7 cellular contexts compared by ENCODE assay signal in the genomic region with DNA sequence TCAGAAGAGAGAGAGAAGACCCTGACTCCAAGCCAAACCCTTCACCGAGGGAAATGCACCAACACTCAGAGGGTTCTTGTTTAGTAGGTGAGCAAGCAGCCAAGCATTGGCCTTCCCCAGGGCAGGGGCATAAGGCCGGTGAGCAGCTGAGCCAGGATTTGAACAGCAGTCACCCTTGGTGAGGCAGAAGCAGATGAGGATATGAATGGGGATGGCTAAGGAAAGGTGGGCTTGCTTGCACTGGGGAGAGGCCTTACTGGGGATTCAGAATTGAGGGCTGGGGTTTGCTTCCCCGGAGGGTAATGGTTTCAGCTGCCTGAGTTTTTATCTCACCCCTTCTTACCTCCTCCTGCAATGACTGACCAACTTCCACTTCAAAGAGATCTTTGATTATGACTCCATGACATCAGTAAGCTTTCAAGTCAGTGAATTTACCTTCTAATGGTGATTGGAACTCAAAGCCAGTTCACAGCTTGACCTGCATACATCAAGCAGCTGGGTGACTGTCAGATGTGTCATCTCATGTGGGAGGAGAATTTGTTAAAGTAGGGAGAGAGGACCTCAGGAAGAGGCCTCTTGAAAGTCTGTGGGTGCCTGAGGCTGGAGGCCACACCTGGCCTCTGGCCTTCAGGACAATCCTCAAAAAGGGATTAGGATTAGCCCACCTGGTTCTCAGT.
DNase-seq lines count a peak whose midpoint lies in the region; ATAC-seq, FAIRE-seq and TF ChIP-seq lines count a peak whose summit lies in the region.
"Not testable (repeated sequence)": the region's sequence is repeated elsewhere in the genome, so short reads cannot be mapped to it uniquely, and the experiment has no call there.

No MANE protein-coding gene starts in this region.

- TF ChIP-seq CTCF in OCI-LY3 (IDR thresholded peaks at IDR 0.05; ENCODE audit: low read depth, low read length); GM12878 (IDR thresholded peaks at IDR 0.05 in 2 of 3, conservative IDR thresholded peaks at IDR 0.05 in 1 of 3; ENCODE audit: control insufficient read depth in 2 of 3, extremely low read depth in 1 of 3, insufficient read depth in 1 of 3, low read depth in 3 of 3, low read length in 3 of 3); HepG2 (CRISPR knock-in tag; IDR thresholded peaks at IDR 0.05): not testable (repeated sequence)

- not testable (repeated sequence) for TF ChIP-seq EP300 in GM12878 (IDR thresholded peaks at IDR 0.05; ENCODE audit: borderline replicate concordance in 1 of 2, control insufficient read depth in 1 of 2, low read depth in 2 of 2, low read length in 2 of 2); HepG2 (IDR thresholded peaks at IDR 0.05; ENCODE audit: low read depth in 2 of 2, low read length in 2 of 2); HepG2 (CRISPR knock-in tag; IDR thresholded peaks at IDR 0.05; ENCODE audit: borderline replicate concordance)

- not testable (repeated sequence) for H3K9me3 Mint-ChIP-seq in activated CD4-positive, alpha-beta T cell treated with anti-CD3 and anti-CD28 coated beads, Interleukin-2, amount 10 ng/mL, durations not matched to agents 24 days and 14 days; activated T-cell treated with anti-CD3 and anti-CD28 coated beads, Interleukin-2, amount 50 U/mL, for 24 hours; activated naive CD4-positive, alpha-beta T cell treated with anti-CD3 and anti-CD28 coated beads for 36 hours; stimulated activated naive CD8-positive, alpha-beta T cell treated with anti-CD3 and anti-CD28 coated beads, Interleukin-15, amount 100 ng/mL, for 72 hours

- not testable (repeated sequence) for H3K4me3 ChIP-seq in OCI-LY3 (ENCODE audit: low read length); GM12878; HepG2 (replicated peaks in 1 of 3; ENCODE audit: insufficient read depth in 1 of 3, low read depth in 2 of 3, low read length in 3 of 3)

- in situ Hi-C loops in GM12878 (cut with MboI); HepG2 (cut with HindIII; ENCODE audit: extremely low pct_ligation_motif_present, low pct_unique_long_range_greater_than_20kb): not testable (repeated sequence)

- intact Hi-C loops in activated CD4-positive, alpha-beta T cell treated with anti-CD3 and anti-CD28 coated beads, Interleukin-2, amount 10 ng/mL, durations not matched to agents 24 days and 14 days (cut with micrococcal nuclease); activated naive CD4-positive, alpha-beta T cell treated with anti-CD3 and anti-CD28 coated beads for 36 hours (cut with micrococcal nuclease); GM12878 (cut with micrococcal nuclease; ENCODE audit: unreplicated experiment); HepG2 (cut with micrococcal nuclease; ENCODE audit: unreplicated experiment): not testable (repeated sequence)

- peak overlapping the region; percentile 43; the same call in 1 of the 2 replicates for H3K9ac ChIP-seq in OCI-LY3 (ENCODE audit: low read length)
- not testable (repeated sequence) for H3K9ac ChIP-seq in GM12878 (ENCODE audit: control insufficient read depth, insufficient read depth, low read length); HepG2 (ENCODE audit: insufficient read depth, low read depth, low read length)

- H3K27ac ChIP-seq in OCI-LY3 (ENCODE audit: low read length): peak overlapping the region; percentile 78
- not testable (repeated sequence) for H3K27ac ChIP-seq in GM12878 (ENCODE audit: control insufficient read depth, insufficient read depth); HepG2 (ENCODE audit: extremely low read length, insufficient read depth, low read length)

- DNase-seq in activated CD4-positive, alpha-beta T cell treated with anti-CD3 and anti-CD28 coated beads, Interleukin-2, amount 10 ng/mL, durations not matched to agents 24 days and 14 days: peak; percentile 52
- peak; percentile 41 for DNase-seq in activated T-cell treated with anti-CD3 and anti-CD28 coated beads, Interleukin-2, amount 50 U/mL, for 24 hours
- peak; percentile 18 for DNase-seq in activated naive CD4-positive, alpha-beta T cell treated with anti-CD3 and anti-CD28 coated beads for 36 hours
- DNase-seq in GM12878 (ENCODE audit: low read depth, low spot score); HepG2 (ENCODE audit: low spot score): not testable (repeated sequence)
- DNase-seq in stimulated activated naive CD8-positive, alpha-beta T cell treated with anti-CD3 and anti-CD28 coated beads, Interleukin-15, amount 100 ng/mL, for 72 hours: peak; percentile 36 to 39

- H3K36me3 Mint-ChIP-seq in activated CD4-positive, alpha-beta T cell treated with anti-CD3 and anti-CD28 coated beads, Interleukin-2, amount 10 ng/mL, durations not matched to agents 24 days and 14 days (ENCODE audit: low read depth); activated T-cell treated with anti-CD3 and anti-CD28 coated beads, Interleukin-2, amount 50 U/mL, for 24 hours (ENCODE audit: low read depth); activated naive CD4-positive, alpha-beta T cell treated with anti-CD3 and anti-CD28 coated beads for 36 hours (ENCODE audit: low read depth): not testable (repeated sequence)

- CTCF ChIA-PET in activated naive CD4-positive, alpha-beta T cell treated with anti-CD3 and anti-CD28 coated beads for 36 hours (lab: Charles Lee); GM12878 (lab: Yijun Ruan, JAX); HepG2 (lab: Yijun Ruan, JAX; ENCODE audit: low intra/inter-chr PET ratio, low total read pairs): not testable (repeated sequence)

- RAD21 ChIA-PET in GM12878 (lab: Charles Lee; ENCODE audit: unreplicated experiment): not testable (repeated sequence)

- not testable (repeated sequence) for H2AFZ ChIP-seq in OCI-LY3 (ENCODE audit: low read depth, low read length); GM12878 (ENCODE audit: control insufficient read depth, low read depth, low read length); HepG2 (ENCODE audit: low read length)

- 50% methylated on average over 2 of the region's 3 CpGs for WGBS in GM12878 (ENCODE audit: insufficient coverage, insufficient replicate concordance, low lambda C conversion rate, missing lambda C conversion rate)
- WGBS in HepG2 (ENCODE audit: low lambda C conversion rate): 74% methylated on average over 3 of the region's 3 CpGs

- not testable (repeated sequence) for H3K27me3 ChIP-seq in OCI-LY3 (ENCODE audit: low read depth, low read length); GM12878 (replicated peaks in 1 of 2; ENCODE audit: control insufficient read depth in 2 of 2, insufficient read depth in 2 of 2, low read length in 1 of 2); HepG2 (ENCODE audit: control insufficient read depth in 1 of 2, insufficient read depth in 2 of 2, low read length in 2 of 2)

- not testable (repeated sequence) for H3K79me2 ChIP-seq in OCI-LY3 (ENCODE audit: low read length); GM12878 (ENCODE audit: control insufficient read depth, insufficient read depth, low read length); HepG2 (ENCODE audit: insufficient read depth, low read length)

- not testable (repeated sequence) for H3K9me3 ChIP-seq in OCI-LY3 (ENCODE audit: insufficient read depth, low read length); GM12878 (replicated peaks; ENCODE audit: control insufficient read depth, insufficient read depth, low read length); HepG2 (ENCODE audit: low read length)

- H3K4me1 ChIP-seq in OCI-LY3 (ENCODE audit: low read length): peaks cover 39% of the 10 kb centered on the region
- not testable (repeated sequence) for H3K4me1 ChIP-seq in GM12878 (ENCODE audit: control insufficient read depth, insufficient read depth, low read length); HepG2 (ENCODE audit: insufficient read depth, low read length)

- not testable (repeated sequence) for H4K20me1 ChIP-seq in OCI-LY3 (ENCODE audit: insufficient read depth, low read length); GM12878 (ENCODE audit: control insufficient read depth, insufficient read depth); HepG2 (ENCODE audit: insufficient read depth, low read length)

- H3K27ac Mint-ChIP-seq in activated CD4-positive, alpha-beta T cell treated with anti-CD3 and anti-CD28 coated beads, Interleukin-2, amount 10 ng/mL, durations not matched to agents 24 days and 14 days: peak overlapping the region; percentile 90
- H3K27ac Mint-ChIP-seq in activated T-cell treated with anti-CD3 and anti-CD28 coated beads, Interleukin-2, amount 50 U/mL, for 24 hours: peak overlapping the region; percentile 85
- H3K27ac Mint-ChIP-seq in activated naive CD4-positive, alpha-beta T cell treated with anti-CD3 and anti-CD28 coated beads for 36 hours: not testable (repeated sequence)
- H3K27ac Mint-ChIP-seq in stimulated activated naive CD8-positive, alpha-beta T cell treated with anti-CD3 and anti-CD28 coated beads, Interleukin-15, amount 100 ng/mL, for 72 hours: peak overlapping the region in 1 of 2 donors; percentile 87

- H3K27me3 Mint-ChIP-seq in activated CD4-positive, alpha-beta T cell treated with anti-CD3 and anti-CD28 coated beads, Interleukin-2, amount 10 ng/mL, durations not matched to agents 24 days and 14 days; activated T-cell treated with anti-CD3 and anti-CD28 coated beads, Interleukin-2, amount 50 U/mL, for 24 hours; activated naive CD4-positive, alpha-beta T cell treated with anti-CD3 and anti-CD28 coated beads for 36 hours (ENCODE audit: low read depth); stimulated activated naive CD8-positive, alpha-beta T cell treated with anti-CD3 and anti-CD28 coated beads, Interleukin-15, amount 100 ng/mL, for 72 hours: not testable (repeated sequence)

- H3K4me1 Mint-ChIP-seq in activated CD4-positive, alpha-beta T cell treated with anti-CD3 and anti-CD28 coated beads, Interleukin-2, amount 10 ng/mL, durations not matched to agents 24 days and 14 days: peaks cover 12% of the 10 kb centered on the region
- peaks cover 14% of the 10 kb centered on the region for H3K4me1 Mint-ChIP-seq in activated T-cell treated with anti-CD3 and anti-CD28 coated beads, Interleukin-2, amount 50 U/mL, for 24 hours (ENCODE audit: low read depth)
- H3K4me1 Mint-ChIP-seq in activated naive CD4-positive, alpha-beta T cell treated with anti-CD3 and anti-CD28 coated beads for 36 hours (ENCODE audit: low read depth): peaks cover 24% of the 10 kb centered on the region
- peaks cover 24% of the 10 kb centered on the region for H3K4me1 Mint-ChIP-seq in stimulated activated naive CD8-positive, alpha-beta T cell treated with anti-CD3 and anti-CD28 coated beads, Interleukin-15, amount 100 ng/mL, for 72 hours

- SMC1A ChIA-PET in GM12878 (lab: Charles Lee; ENCODE audit: uncharacterized antibody, unreplicated experiment): not testable (repeated sequence)

- peak; percentile 38 for ATAC-seq in GM12878
- ATAC-seq in HepG2: not testable (repeated sequence)
- peak; percentile 68 for ATAC-seq in stimulated activated naive CD8-positive, alpha-beta T cell treated with anti-CD3 and anti-CD28 coated beads, Interleukin-15, amount 100 ng/mL, for 72 hours

- not testable (repeated sequence) for H3K4me3 Mint-ChIP-seq in activated CD4-positive, alpha-beta T cell treated with anti-CD3 and anti-CD28 coated beads, Interleukin-2, amount 10 ng/mL, durations not matched to agents 24 days and 14 days; activated T-cell treated with anti-CD3 and anti-CD28 coated beads, Interleukin-2, amount 50 U/mL, for 24 hours; activated naive CD4-positive, alpha-beta T cell treated with anti-CD3 and anti-CD28 coated beads for 36 hours
- peak overlapping the region; percentile 29 to 31 for H3K4me3 Mint-ChIP-seq in stimulated activated naive CD8-positive, alpha-beta T cell treated with anti-CD3 and anti-CD28 coated beads, Interleukin-15, amount 100 ng/mL, for 72 hours

- POLR2A ChIA-PET in GM12878 (lab: Charles Lee); HepG2 (lab: Yijun Ruan, JAX): not testable (repeated sequence)

- TF ChIP-seq POLR2A in GM12878 (IDR thresholded peaks at IDR 0.05; ENCODE audit: low read depth, low read length); HepG2 (IDR thresholded peaks at IDR 0.05; ENCODE audit: insufficient read depth in 1 of 2, low read depth in 2 of 2, low read length in 2 of 2): not testable (repeated sequence)

- H3K36me3 ChIP-seq in OCI-LY3 (replicated peaks; ENCODE audit: low read depth, low read length); GM12878 (ENCODE audit: control insufficient read depth in 2 of 2, insufficient read depth in 2 of 2, low read length in 1 of 2); HepG2 (replicated peaks in 1 of 2; ENCODE audit: control insufficient read depth in 1 of 2, insufficient read depth in 2 of 2, low read length in 2 of 2): not testable (repeated sequence)

- not testable (repeated sequence) for TF ChIP-seq RAD21 in GM12878 (IDR thresholded peaks at IDR 0.05; ENCODE audit: insufficient read depth, low read depth, low read length); HepG2 (CRISPR knock-in tag; IDR thresholded peaks at IDR 0.05)

- H3K4me2 ChIP-seq in OCI-LY3 (ENCODE audit: low read length): peak overlapping the region; percentile 39; the same call in 1 of the 2 replicates
- H3K4me2 ChIP-seq in GM12878 (ENCODE audit: control insufficient read depth, insufficient read depth); HepG2 (ENCODE audit: low read depth, low read length): not testable (repeated sequence)

- BruUV-seq in GM12878 (replicated peaks; lab: Mats Ljungman, UMichigan); HepG2 (replicated peaks; lab: Mats Ljungman, UMichigan): not testable (repeated sequence)

- FAIRE-seq in GM12878 (lab: Jason Lieb, UNC): not testable (repeated sequence)
- peak; percentile 68 for FAIRE-seq in HepG2 (lab: Jason Lieb, UNC)
